Comparison of ENCODE assay signal across 17 cellular contexts in the genomic region with DNA sequence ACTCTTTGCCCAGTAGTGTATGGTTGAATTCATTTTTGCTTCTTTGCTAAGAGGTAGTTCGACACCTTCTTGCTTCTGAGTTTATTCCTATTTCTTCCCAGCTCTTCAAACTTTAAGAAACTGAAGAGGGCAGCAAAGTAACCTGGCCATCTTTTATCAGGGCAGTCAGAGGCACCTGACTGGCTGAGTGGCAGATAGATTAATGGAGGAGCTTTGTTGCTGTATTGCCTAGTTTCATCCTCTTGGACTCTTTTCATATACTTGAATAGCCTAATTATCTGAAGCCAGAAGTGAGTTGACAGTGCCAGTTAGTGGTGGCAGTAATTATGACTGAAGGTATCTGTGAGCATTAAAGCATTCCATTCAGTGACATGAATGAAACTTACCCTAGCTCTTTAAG.
DNase-seq lines count a peak whose midpoint lies in the region; ATAC-seq, FAIRE-seq and TF ChIP-seq lines count a peak whose summit lies in the region.
"Had no signal": no experiment of that assay in that cellular context is flagged by ENCODE, and none has a peak within 500 bp of the region (broad histone marks: within the 10 kb centered on the region; RNA-seq: fewer than 3 reads in every experiment).

No MANE protein-coding gene starts in this region.

- H3K9me3 Mint-ChIP-seq in activated naive CD4-positive, alpha-beta T cell treated with anti-CD3 and anti-CD28 coated beads, Interleukin-2, amount 50 U/mL, for 72 hours = no peaks in the 10 kb centered on the region
- H3K9me3 Mint-ChIP-seq: activated naive CD8-positive, alpha-beta T cell treated with anti-CD3 and anti-CD28 coated beads, Interleukin-2, amount 10 ng/mL, durations not matched to agents 7 days and 5 days; neural progenitor cell had no signal

- H3K27ac ChIP-seq in GM12878 (ENCODE audit: control insufficient read depth, insufficient read depth) (no peak overlapping the region), mesendoderm (ENCODE audit: low read depth, low read length) (no peak overlapping the region), dorsolateral prefrontal cortex (peak overlapping the region in 3 of 59 donors; percentile 1 to 46 (median 16))
- H3K27ac ChIP-seq: tibial artery had no signal

- in situ Hi-C loops in GM12878 (cut with MboI) = no loop called here

- TF ChIP-seq CTCF in GM12878 (IDR thresholded peaks at IDR 0.05 in 2 of 3, conservative IDR thresholded peaks at IDR 0.05 in 1 of 3; ENCODE audit: control insufficient read depth in 2 of 3, extremely low read depth in 1 of 3, insufficient read depth in 1 of 3, low read depth in 3 of 3, low read length in 3 of 3) = peak in 2 of 3 experiments; percentile 4 to 14; a peak in 1 of 6 replicates
- peak in 17 of 56 donors; percentile 8 to 48 (median 29) for TF ChIP-seq CTCF in dorsolateral prefrontal cortex (IDR thresholded peaks at IDR 0.05 in 54 of 56, conservative IDR thresholded peaks at IDR 0.05 in 2 of 56; ENCODE audit: low read depth in 1 of 56, partially characterized antibody in 56 of 56)

- no peaks in the 10 kb centered on the region for H3K27me3 ChIP-seq in GM12878 (replicated peaks in 1 of 2; ENCODE audit: control insufficient read depth in 2 of 2, insufficient read depth in 2 of 2, low read length in 1 of 2)
- H3K27me3 ChIP-seq in mesendoderm (ENCODE audit: insufficient read depth, low read length, poor library complexity) = no peaks in the 10 kb centered on the region
- H3K27me3 ChIP-seq in dorsolateral prefrontal cortex = no peaks in the 10 kb centered on the region
- H3K27me3 ChIP-seq: neural progenitor cell, tibial artery had no signal

- ATAC-seq in GM12878 = peak; percentile 16; the same call in 2 of the 3 replicates
- no peak for ATAC-seq in activated naive CD4-positive, alpha-beta T cell treated with anti-CD3 and anti-CD28 coated beads, Interleukin-2, amount 50 U/mL, for 72 hours

- CTCF ChIA-PET in GM12878 (lab: Yijun Ruan, JAX) = interaction anchor here (1.0 to 2.1 kb wide), 7 partner anchors 11 to 140 kb away, joined by 3 to 7 read pairs (median 4); no protein-coding TSS in a partner anchor

- intact Hi-C loops in GM12878 (cut with micrococcal nuclease; ENCODE audit: unreplicated experiment) = loop anchor here (5.0 kb wide), 1 partner anchor 143 kb away; no protein-coding TSS in a partner anchor
- intact Hi-C loops in dorsolateral prefrontal cortex (cut with DNase I) = loop anchor here in 1 of 2 donors (5.0 kb wide), 2 partner anchors 67 to 83 kb away; partner anchors contain the start of gene UHRF2

- WGBS in GM12878 (ENCODE audit: insufficient coverage, insufficient replicate concordance, low lambda C conversion rate, missing lambda C conversion rate) = 88% methylated on average over 1 of the region's 1 CpG
- no CpG with 5 or more reads among the region's 1 CpG for WGBS in mesendoderm (ENCODE audit: extremely low coverage, insufficient coverage, low lambda C conversion rate)

- no peak overlapping the region for H2AFZ ChIP-seq in GM12878 (ENCODE audit: control insufficient read depth, low read depth, low read length)
- H2AFZ ChIP-seq: neural progenitor cell had no signal

- no peak overlapping the region for H2BK120ac ChIP-seq in mesendoderm (ENCODE audit: low read depth, low read length)

- POLR2A ChIA-PET in GM12878 (lab: Charles Lee) = interaction anchor here (0.5 kb wide), 1 partner anchor 26 kb away, joined by 3 read pairs; no protein-coding TSS in a partner anchor

- no peak overlapping the region for H2BK5ac ChIP-seq in mesendoderm (ENCODE audit: low read length)

- TF ChIP-seq RAD21 in GM12878 (IDR thresholded peaks at IDR 0.05; ENCODE audit: insufficient read depth, low read depth, low read length) = 0 out of 2 replicates have a peak, but pooled peaks have one; percentile 12

- TF ChIP-seq POLR2A in GM12878 (IDR thresholded peaks at IDR 0.05; ENCODE audit: low read depth, low read length) = no peak

- no peak overlapping the region for H3K27ac Mint-ChIP-seq in activated naive CD4-positive, alpha-beta T cell treated with anti-CD3 and anti-CD28 coated beads, Interleukin-2, amount 50 U/mL, for 72 hours
- H3K27ac Mint-ChIP-seq: activated naive CD8-positive, alpha-beta T cell treated with anti-CD3 and anti-CD28 coated beads, Interleukin-2, amount 10 ng/mL, durations not matched to agents 7 days and 5 days; neural progenitor cell had no signal

- peaks cover 2 to 10% of the 10 kb centered on the region in 2 experiments for H3K36me3 ChIP-seq in GM12878 (ENCODE audit: control insufficient read depth in 2 of 2, insufficient read depth in 2 of 2, low read length in 1 of 2)
- H3K36me3 ChIP-seq in mesendoderm (ENCODE audit: control insufficient read depth, insufficient read depth, low read length) = peaks cover 2% of the 10 kb centered on the region

- no peak overlapping the region for H2BK15ac ChIP-seq in mesendoderm (replicated peaks; ENCODE audit: low read depth)

- H3K9ac ChIP-seq in GM12878 (ENCODE audit: control insufficient read depth, insufficient read depth, low read length) = no peak overlapping the region
- no peak overlapping the region for H3K9ac ChIP-seq in mesendoderm (ENCODE audit: low read length)
- H3K9ac ChIP-seq: neural progenitor cell had no signal

- no peak overlapping the region for H3K4me2 ChIP-seq in GM12878 (ENCODE audit: control insufficient read depth, insufficient read depth)
- no peak overlapping the region for H3K4me2 ChIP-seq in mesendoderm (ENCODE audit: low read length)
- H3K4me2 ChIP-seq: neural progenitor cell had no signal

- no peak overlapping the region for H3K4me3 ChIP-seq in GM12878
- no peak overlapping the region for H3K4me3 ChIP-seq in mesendoderm (ENCODE audit: low read length)
- no peak overlapping the region for H3K4me3 ChIP-seq in dorsolateral prefrontal cortex
- H3K4me3 ChIP-seq: neural progenitor cell, tibial artery had no signal

- DNase-seq in GM18507 (ENCODE audit: extremely low spot score, insufficient read length, low read depth) = no peak
- DNase-seq in HT-29 (ENCODE audit: low spot score) = peak; percentile 2
- DNase-seq in GM12878 (ENCODE audit: low read depth, low spot score) = no peak
- peak; percentile 19 for DNase-seq in mesendoderm
- DNase-seq in NOMO-1 treated with dmso at 0.1 percent for 144 hours (lab: John Stamatoyannopoulos, UW; ENCODE audit: unreplicated experiment) = no peak
- DNase-seq in activated naive CD4-positive, alpha-beta T cell treated with anti-CD3 and anti-CD28 coated beads, Interleukin-2, amount 50 U/mL, for 72 hours (ENCODE audit: low spot score in 2 of 2) = no peak
- no peak for DNase-seq in dorsolateral prefrontal cortex
- DNase-seq: activated naive CD8-positive, alpha-beta T cell treated with anti-CD3 and anti-CD28 coated beads, Interleukin-2, amount 10 ng/mL, durations not matched to agents 7 days and 5 days; caudate nucleus; DND-41; Kasumi-1; NCI-H146; NCI-H446 treated with DMSO at 0.1 percent for 48 hours; T-helper 1 cell; tibial artery had no signal

- H2AK5ac ChIP-seq in mesendoderm (ENCODE audit: low read length) = no peak overlapping the region

- H3K4me1 ChIP-seq in GM12878 (ENCODE audit: control insufficient read depth, insufficient read depth, low read length) = no peaks in the 10 kb centered on the region
- H3K4me1 ChIP-seq in mesendoderm (ENCODE audit: control insufficient read depth, low read depth, low read length) = no peaks in the 10 kb centered on the region
- H3K4me1 ChIP-seq: neural progenitor cell, tibial artery had no signal

- H3K79me2 ChIP-seq in GM12878 (ENCODE audit: control insufficient read depth, insufficient read depth, low read length) (no peaks in the 10 kb centered on the region; the same call in none of the 2 replicates), mesendoderm (ENCODE audit: control insufficient read depth, insufficient read depth, low read length) (peaks cover 4% of the 10 kb centered on the region)

- H3K9me3 ChIP-seq in GM12878 (replicated peaks; ENCODE audit: control insufficient read depth, insufficient read depth, low read length) = no peaks in the 10 kb centered on the region
- H3K9me3 ChIP-seq: tibial artery had no signal

- H3K56ac ChIP-seq in mesendoderm (ENCODE audit: low read length) = no peak overlapping the region

- FAIRE-seq in GM18507 (lab: Jason Lieb, UNC) (peak; percentile 12), GM12878 (lab: Jason Lieb, UNC) (no peak)
- FAIRE-seq: endometrium had no signal

- H3K4ac ChIP-seq in mesendoderm (ENCODE audit: low read depth, low read length) = no peak overlapping the region

- RAD21 ChIA-PET in GM12878 (lab: Charles Lee; ENCODE audit: unreplicated experiment) = interaction anchor here (1.2 to 2.5 kb wide), 3 partner anchors 138 to 189 kb away, joined by 3 to 10 read pairs (median 4); no protein-coding TSS in a partner anchor

- H4K20me1 ChIP-seq in GM12878 (ENCODE audit: control insufficient read depth, insufficient read depth) = no peaks in the 10 kb centered on the region

- H3K18ac ChIP-seq in mesendoderm (ENCODE audit: low read length) = no peak overlapping the region

- TF ChIP-seq EP300 in GM12878 (IDR thresholded peaks at IDR 0.05; ENCODE audit: borderline replicate concordance in 1 of 2, control insufficient read depth in 1 of 2, low read depth in 2 of 2, low read length in 2 of 2) = no peak

- peaks cover 4 to 9% of the 10 kb centered on the region in 2 donors for H3K36me3 Mint-ChIP-seq in activated naive CD4-positive, alpha-beta T cell treated with anti-CD3 and anti-CD28 coated beads, Interleukin-2, amount 50 U/mL, for 72 hours

- SMC1A ChIA-PET in GM12878 (lab: Charles Lee; ENCODE audit: uncharacterized antibody, unreplicated experiment) = interaction anchor here (1.0 to 2.0 kb wide), 8 partner anchors 9 to 147 kb away, joined by 3 to 8 read pairs (median 4); no protein-coding TSS in a partner anchor

- H4K8ac ChIP-seq in mesendoderm (ENCODE audit: low read depth, low read length) = no peak overlapping the region

- peaks cover 4% of the 10 kb centered on the region for H3K79me1 ChIP-seq in mesendoderm (ENCODE audit: low read length)

- no peak overlapping the region for H3K23ac ChIP-seq in mesendoderm (ENCODE audit: low read length)

- no peak overlapping the region for H4K5ac ChIP-seq in mesendoderm (ENCODE audit: low read length)

- BruUV-seq in GM12878 (replicated peaks; lab: Mats Ljungman, UMichigan) = no TSS peak

TF ChIP-seq in GM12878, 131 proteins besides CTCF, POLR2A, EP300 and RAD21 (continues in another document):
- no peak for TF ChIP-seq NR2C1 (IDR thresholded peaks at IDR 0.05)
- no peak for TF ChIP-seq ELK1 (IDR thresholded peaks at IDR 0.05; ENCODE audit: low read depth, low read length)
- no peak for TF ChIP-seq IKZF1 (conservative IDR thresholded peaks at IDR 0.05)

Comparison
In these comparisons a context has a peak if more than half of its experiments do, and no peak if none do; other contexts are left out.
1. DNase-seq: peak in HT-29 (single experiment) and mesendoderm (single experiment); none in GM18507 (single experiment), GM12878 (single experiment), NOMO-1 treated with dmso at 0.1 percent for 144 hours (single experiment), activated naive CD4-positive, alpha-beta T cell treated with anti-CD3 and anti-CD28 coated beads, Interleukin-2, amount 50 U/mL, for 72 hours (0 of 2) and dorsolateral prefrontal cortex (0 of 10).